2 cellular contexts compared by ENCODE assay signal in the genomic region with DNA sequence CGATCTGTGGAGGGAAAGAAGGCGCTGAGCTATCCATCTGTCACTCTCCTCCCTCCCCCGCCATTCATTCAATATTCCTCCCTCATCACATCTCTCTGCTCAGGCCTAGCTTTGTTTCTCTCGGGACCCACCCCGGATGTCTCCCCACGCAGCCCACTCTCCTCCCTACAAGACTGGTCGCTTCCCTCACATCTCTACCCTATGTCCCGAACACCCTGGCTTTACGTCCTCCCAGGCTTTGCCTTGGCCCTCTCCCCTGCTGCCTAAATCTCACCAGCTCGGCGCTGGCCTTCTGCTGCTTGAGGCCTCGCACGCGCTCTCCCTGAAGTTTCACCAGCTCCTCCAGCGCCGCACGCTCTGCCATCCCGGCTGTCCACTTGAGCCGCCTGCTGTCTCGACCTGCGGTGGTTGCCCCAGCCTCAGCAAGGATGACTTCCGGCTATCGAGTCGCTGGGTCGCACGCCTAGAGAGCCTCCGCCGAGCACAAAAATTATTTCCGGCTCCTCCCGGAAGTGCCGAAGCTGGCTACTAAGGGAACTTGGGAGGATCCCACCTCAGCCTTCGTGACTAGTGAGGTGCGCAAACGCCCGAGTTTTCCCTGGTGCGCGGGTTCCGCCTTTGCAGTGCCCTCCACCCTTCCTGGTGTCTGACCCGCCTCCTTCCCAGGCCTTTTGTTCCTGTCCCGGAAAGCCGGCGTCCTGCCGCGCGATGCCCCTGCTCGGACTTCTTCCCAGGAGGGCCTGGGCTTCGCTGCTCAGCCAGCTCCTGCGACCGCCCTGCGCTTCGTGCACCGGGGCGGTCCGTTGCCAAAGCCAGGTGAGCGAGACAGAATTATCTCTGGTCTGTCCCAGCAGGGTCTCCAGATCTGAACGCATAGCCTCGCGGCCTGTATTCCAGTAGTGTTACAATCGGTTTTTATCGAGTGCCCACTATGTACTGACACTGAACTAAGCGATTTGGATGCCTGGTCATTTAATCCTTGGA.
A peak's percentile ranks its signal among the peaks of the same experiment; 100 is the strongest.
TF ChIP-seq lines count a peak whose summit lies in the region.

A gene with protein sequence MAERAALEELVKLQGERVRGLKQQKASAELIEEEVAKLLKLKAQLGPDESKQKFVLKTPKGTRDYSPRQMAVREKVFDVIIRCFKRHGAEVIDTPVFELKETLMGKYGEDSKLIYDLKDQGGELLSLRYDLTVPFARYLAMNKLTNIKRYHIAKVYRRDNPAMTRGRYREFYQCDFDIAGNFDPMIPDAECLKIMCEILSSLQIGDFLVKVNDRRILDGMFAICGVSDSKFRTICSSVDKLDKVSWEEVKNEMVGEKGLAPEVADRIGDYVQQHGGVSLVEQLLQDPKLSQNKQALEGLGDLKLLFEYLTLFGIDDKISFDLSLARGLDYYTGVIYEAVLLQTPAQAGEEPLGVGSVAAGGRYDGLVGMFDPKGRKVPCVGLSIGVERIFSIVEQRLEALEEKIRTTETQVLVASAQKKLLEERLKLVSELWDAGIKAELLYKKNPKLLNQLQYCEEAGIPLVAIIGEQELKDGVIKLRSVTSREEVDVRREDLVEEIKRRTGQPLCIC (minus strand): TSS at position 430 of the 984 bp plus-strand sequence. CDS start 66 bp downstream, at position 364.
A gene with protein sequence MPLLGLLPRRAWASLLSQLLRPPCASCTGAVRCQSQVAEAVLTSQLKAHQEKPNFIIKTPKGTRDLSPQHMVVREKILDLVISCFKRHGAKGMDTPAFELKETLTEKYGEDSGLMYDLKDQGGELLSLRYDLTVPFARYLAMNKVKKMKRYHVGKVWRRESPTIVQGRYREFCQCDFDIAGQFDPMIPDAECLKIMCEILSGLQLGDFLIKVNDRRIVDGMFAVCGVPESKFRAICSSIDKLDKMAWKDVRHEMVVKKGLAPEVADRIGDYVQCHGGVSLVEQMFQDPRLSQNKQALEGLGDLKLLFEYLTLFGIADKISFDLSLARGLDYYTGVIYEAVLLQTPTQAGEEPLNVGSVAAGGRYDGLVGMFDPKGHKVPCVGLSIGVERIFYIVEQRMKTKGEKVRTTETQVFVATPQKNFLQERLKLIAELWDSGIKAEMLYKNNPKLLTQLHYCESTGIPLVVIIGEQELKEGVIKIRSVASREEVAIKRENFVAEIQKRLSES (plus strand): TSS at position 515 of the 984 bp plus-strand sequence. CDS start 194 bp downstream, at position 709.

TF ChIP-seq in Ishikawa, 13 proteins besides CTCF, POLR2A, EP300 and RAD21 (continued from another document):
- TF ChIP-seq, protein P1, sequence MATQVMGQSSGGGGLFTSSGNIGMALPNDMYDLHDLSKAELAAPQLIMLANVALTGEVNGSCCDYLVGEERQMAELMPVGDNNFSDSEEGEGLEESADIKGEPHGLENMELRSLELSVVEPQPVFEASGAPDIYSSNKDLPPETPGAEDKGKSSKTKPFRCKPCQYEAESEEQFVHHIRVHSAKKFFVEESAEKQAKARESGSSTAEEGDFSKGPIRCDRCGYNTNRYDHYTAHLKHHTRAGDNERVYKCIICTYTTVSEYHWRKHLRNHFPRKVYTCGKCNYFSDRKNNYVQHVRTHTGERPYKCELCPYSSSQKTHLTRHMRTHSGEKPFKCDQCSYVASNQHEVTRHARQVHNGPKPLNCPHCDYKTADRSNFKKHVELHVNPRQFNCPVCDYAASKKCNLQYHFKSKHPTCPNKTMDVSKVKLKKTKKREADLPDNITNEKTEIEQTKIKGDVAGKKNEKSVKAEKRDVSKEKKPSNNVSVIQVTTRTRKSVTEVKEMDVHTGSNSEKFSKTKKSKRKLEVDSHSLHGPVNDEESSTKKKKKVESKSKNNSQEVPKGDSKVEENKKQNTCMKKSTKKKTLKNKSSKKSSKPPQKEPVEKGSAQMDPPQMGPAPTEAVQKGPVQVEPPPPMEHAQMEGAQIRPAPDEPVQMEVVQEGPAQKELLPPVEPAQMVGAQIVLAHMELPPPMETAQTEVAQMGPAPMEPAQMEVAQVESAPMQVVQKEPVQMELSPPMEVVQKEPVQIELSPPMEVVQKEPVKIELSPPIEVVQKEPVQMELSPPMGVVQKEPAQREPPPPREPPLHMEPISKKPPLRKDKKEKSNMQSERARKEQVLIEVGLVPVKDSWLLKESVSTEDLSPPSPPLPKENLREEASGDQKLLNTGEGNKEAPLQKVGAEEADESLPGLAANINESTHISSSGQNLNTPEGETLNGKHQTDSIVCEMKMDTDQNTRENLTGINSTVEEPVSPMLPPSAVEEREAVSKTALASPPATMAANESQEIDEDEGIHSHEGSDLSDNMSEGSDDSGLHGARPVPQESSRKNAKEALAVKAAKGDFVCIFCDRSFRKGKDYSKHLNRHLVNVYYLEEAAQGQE (IDR thresholded peaks at IDR 0.05; ENCODE audit: low read depth) = no peak
- TF ChIP-seq NFIC (IDR thresholded peaks at IDR 0.05) = peak; percentile 36; the same call in 1 of the 2 replicates

TF ChIP-seq in PFSK-1, 5 proteins besides CTCF, POLR2A, EP300 and RAD21 (continued from another document):
- TF ChIP-seq, protein P1 (IDR thresholded peaks at IDR 0.05; ENCODE audit: insufficient read depth in 1 of 2, low read depth in 2 of 2, low read length in 2 of 2) = peak; percentile 52 to 67; a peak in 2 of 4 replicates
- TF ChIP-seq POLR2AphosphoS5 (IDR thresholded peaks at IDR 0.05; ENCODE audit: low read depth, low read length) = peak; percentile 90
